17 cellular contexts compared by ENCODE assay signal in the genomic region with DNA sequence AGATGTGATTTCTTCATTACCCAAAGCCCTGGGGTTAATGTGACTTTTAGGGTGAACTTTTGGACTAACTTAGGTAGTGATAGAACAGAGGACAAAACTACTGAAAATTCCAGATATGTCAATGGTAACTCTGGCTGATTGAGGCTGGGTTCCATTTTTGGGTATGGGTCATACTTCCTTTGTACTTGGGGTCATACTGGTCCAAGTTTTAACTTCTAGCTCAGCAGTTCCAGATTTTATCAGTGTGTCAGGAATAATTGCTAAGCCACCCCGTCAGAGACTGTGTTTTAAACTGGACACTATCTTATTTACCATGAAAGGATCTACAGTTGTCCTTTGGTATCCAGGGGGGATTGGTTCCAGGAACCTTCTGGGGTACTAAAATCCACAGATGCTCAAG. TPM values are rescaled to one million over a fixed set of nuclear protein-coding genes. Genes with fewer than 3 reads are reported as not detected.
DNase-seq lines count a peak whose midpoint lies in the region; ATAC-seq and TF ChIP-seq lines count a peak whose summit lies in the region.
"Had no signal": no experiment of that assay in that cellular context is flagged by ENCODE, and none has a peak within 500 bp of the region (broad histone marks: within the 10 kb centered on the region; RNA-seq: fewer than 3 reads in every experiment).

No MANE protein-coding gene starts in this region.

- CTCF ChIA-PET in activated CD8-positive, alpha-beta T cell treated with anti-CD3 and anti-CD28 coated beads, Interleukin-2, amount 10 ng/mL, durations not matched to agents 7 days and 5 days (lab: Charles Lee), result interaction anchor here (0.8 to 7.5 kb wide), 3 partner anchors 10 to 62 kb away, joined by 3 to 113 read pairs (median 3); no protein-coding TSS in a partner anchor

- ATAC-seq in activated CD8-positive, alpha-beta T cell treated with anti-CD3 and anti-CD28 coated beads, Interleukin-2, amount 10 ng/mL, durations not matched to agents 7 days and 5 days, result no peak
- ATAC-seq in naive B cell (ENCODE audit: low read depth in 2 of 2) (no peak), HG03139 (IDR thresholded peaks at IDR 0.05; ENCODE audit: unreplicated experiment) (no peak)
- ATAC-seq: GM23338, SK-N-SH treated with all-trans-retinoic acid at 6 μM for 48 hours, WTC11 had no signal

- peak overlapping the region; percentile 84 for H3K27ac Mint-ChIP-seq in activated naive CD4-positive, alpha-beta T cell treated with anti-CD3 and anti-CD28 coated beads, Interleukin-2, amount 50 U/mL, for 24 hours
- H3K27ac Mint-ChIP-seq in activated CD8-positive, alpha-beta T cell treated with anti-CD3 and anti-CD28 coated beads, Interleukin-2, amount 10 ng/mL, durations not matched to agents 7 days and 5 days, result peak overlapping the region; percentile 78
- H3K27ac Mint-ChIP-seq in naive B cell, result peak overlapping the region in 5 of 6 donors; percentile 49 to 98 (median 68)
- H3K27ac Mint-ChIP-seq: GM23338, WTC11 had no signal

- intact Hi-C loops in vagina (cut with DNase I), result no loop called here

- POLR2A ChIA-PET in activated CD8-positive, alpha-beta T cell treated with anti-CD3 and anti-CD28 coated beads, Interleukin-2, amount 10 ng/mL, durations not matched to agents 7 days and 5 days (lab: Charles Lee), result interaction anchor here (7.6 kb wide), 1 partner anchor 11 kb away, joined by 381 read pairs; no protein-coding TSS in a partner anchor

- no peak for DNase-seq in activated naive CD4-positive, alpha-beta T cell (lab: John Stamatoyannopoulos, UW)
- DNase-seq in activated CD8-positive, alpha-beta T cell treated with anti-CD3 and anti-CD28 coated beads, Interleukin-2, amount 10 ng/mL, durations not matched to agents 7 days and 5 days, result no peak
- DNase-seq in naive B cell (no peak), vagina (ENCODE audit: extremely low spot score in 2 of 2) (no peak), superior temporal gyrus (ENCODE audit: extremely low spot score) (no peak)
- DNase-seq in activated CD4-positive, CD25-positive, alpha-beta regulatory T cell treated with anti-CD3 and anti-CD28 coated beads, Interleukin-2, amount 50 U/mL, for 72 hours, result no peak
- DNase-seq: MG63; NCI-H1930; NCI-H524 treated with DMSO at 0.1 percent for 48 hours; stimulated activated CD4-positive, alpha-beta T cell treated with anti-CD3 and anti-CD28 coated beads, Interleukin-15, amount 100 ng/mL, for 24 hours; thyroid gland had no signal

- no peak for TF ChIP-seq POLR2A in vagina (IDR thresholded peaks at IDR 0.05)

- H3K4me3 Mint-ChIP-seq in activated naive CD4-positive, alpha-beta T cell treated with anti-CD3 and anti-CD28 coated beads, Interleukin-2, amount 50 U/mL, for 24 hours, result peak overlapping the region; percentile 98
- peak overlapping the region; percentile 49 for H3K4me3 Mint-ChIP-seq in activated CD8-positive, alpha-beta T cell treated with anti-CD3 and anti-CD28 coated beads, Interleukin-2, amount 10 ng/mL, durations not matched to agents 7 days and 5 days
- H3K4me3 Mint-ChIP-seq in naive B cell, result peak overlapping the region; percentile 15 to 99 (median 90)
- H3K4me3 Mint-ChIP-seq: GM23338, WTC11 had no signal

- H3K36me3 ChIP-seq in vagina, result no peaks in the 10 kb centered on the region
- H3K36me3 ChIP-seq: thyroid gland had no signal

- peaks cover 14% of the 10 kb centered on the region for H3K36me3 Mint-ChIP-seq in activated naive CD4-positive, alpha-beta T cell treated with anti-CD3 and anti-CD28 coated beads, Interleukin-2, amount 50 U/mL, for 24 hours
- H3K36me3 Mint-ChIP-seq in activated CD8-positive, alpha-beta T cell treated with anti-CD3 and anti-CD28 coated beads, Interleukin-2, amount 10 ng/mL, durations not matched to agents 7 days and 5 days (ENCODE audit: low read depth), result peaks cover 46% of the 10 kb centered on the region
- peaks cover 12 to 28% of the 10 kb centered on the region in 2 donors for H3K36me3 Mint-ChIP-seq in naive B cell
- H3K36me3 Mint-ChIP-seq: WTC11 had no signal

- no peak for TF ChIP-seq CTCF in vagina (IDR thresholded peaks at IDR 0.05)

- H3K4me1 ChIP-seq in vagina, result peaks cover 45% of the 10 kb centered on the region

- H3K27ac ChIP-seq in vagina, result peak overlapping the region; percentile 5
- H3K27ac ChIP-seq: hepatocyte, thyroid gland had no signal

- H3K27me3 ChIP-seq in vagina, result no peaks in the 10 kb centered on the region
- H3K27me3 ChIP-seq: hepatocyte, MG63, thyroid gland had no signal

- no peaks in the 10 kb centered on the region for H3K9me3 ChIP-seq in vagina
- H3K9me3 ChIP-seq: MG63, thyroid gland had no signal

- peaks cover 76% of the 10 kb centered on the region for H3K4me1 Mint-ChIP-seq in activated naive CD4-positive, alpha-beta T cell treated with anti-CD3 and anti-CD28 coated beads, Interleukin-2, amount 50 U/mL, for 24 hours
- peaks cover 66% of the 10 kb centered on the region for H3K4me1 Mint-ChIP-seq in activated CD8-positive, alpha-beta T cell treated with anti-CD3 and anti-CD28 coated beads, Interleukin-2, amount 10 ng/mL, durations not matched to agents 7 days and 5 days (ENCODE audit: low read depth)
- peaks cover 53 to 85% (median 71%) of the 10 kb centered on the region in 3 donors for H3K4me1 Mint-ChIP-seq in naive B cell

- no peaks in the 10 kb centered on the region for H3K27me3 Mint-ChIP-seq in activated naive CD4-positive, alpha-beta T cell treated with anti-CD3 and anti-CD28 coated beads, Interleukin-2, amount 50 U/mL, for 24 hours
- no peaks in the 10 kb centered on the region for H3K27me3 Mint-ChIP-seq in activated CD8-positive, alpha-beta T cell treated with anti-CD3 and anti-CD28 coated beads, Interleukin-2, amount 10 ng/mL, durations not matched to agents 7 days and 5 days (ENCODE audit: low read depth)
- H3K27me3 Mint-ChIP-seq in naive B cell, result peaks cover 0 to 5% (median 0%) of the 10 kb centered on the region in 3 donors

- no peaks in the 10 kb centered on the region for H3K9me3 Mint-ChIP-seq in activated naive CD4-positive, alpha-beta T cell treated with anti-CD3 and anti-CD28 coated beads, Interleukin-2, amount 50 U/mL, for 24 hours
- no peaks in the 10 kb centered on the region for H3K9me3 Mint-ChIP-seq in activated CD8-positive, alpha-beta T cell treated with anti-CD3 and anti-CD28 coated beads, Interleukin-2, amount 10 ng/mL, durations not matched to agents 7 days and 5 days (ENCODE audit: insufficient read depth)
- peaks cover 0 to 6% (median 0%) of the 10 kb centered on the region in 7 donors for H3K9me3 Mint-ChIP-seq in naive B cell
- H3K9me3 Mint-ChIP-seq: GM23338, WTC11 had no signal

- no peak overlapping the region for H3K4me3 ChIP-seq in vagina
- H3K4me3 ChIP-seq: GM23338, hepatocyte, MG63, thyroid gland had no signal

RNA-seq across cellular contexts. Expression of gene SMAP2, which starts 4.0 kb away (rescaled TPM):
- total RNA-seq in activated CD8-positive, alpha-beta T cell treated with anti-CD3 and anti-CD28 coated beads, Interleukin-2, amount 10 ng/mL, durations not matched to agents 7 days and 5 days, result 100 to 1,000 TPM; 106 to 107 TPM
- polyA plus RNA-seq in naive B cell (ENCODE audit: low read depth in 6 of 6), result 100 to 1,000 TPM; 480 to 946 (median 649) TPM
- total RNA-seq in vagina, result 24.8 TPM
